Comparison of ENCODE assay signal across 13 cellular contexts in genomic region chr1:30471307-30471706, GRCh38.
"Had no signal": no experiment of that assay in that cellular context is flagged by ENCODE, and none has a peak within 500 bp of the region (broad histone marks: within the 10 kb centered on the region; RNA-seq: fewer than 3 reads in every experiment).

No MANE protein-coding gene starts in this region.

- H3K4me1 Mint-ChIP-seq: activated B cell treated with CpG ODN at 0.5 μM for 24 hours had no signal

- H3K27me3 Mint-ChIP-seq: dendritic cell treated with granulocyte-macrophage colony-stimulating factor and Interleukin-4, amounts not matched to agents 40 ng/mL and 50 ng/mL, for 4 days had no signal

- H3K9me3 Mint-ChIP-seq: activated B cell treated with CpG ODN at 0.5 μM for 24 hours; activated T-helper 2 cell treated with anti-CD3 and anti-CD28 coated beads, Interferon-gamma antibody, Interleukin-2, Interleukin-4, amounts not matched to agents 10 μg/mL and 5 μg/mL and 100 μg/mL, durations not matched to agents 14 hours and 24 hours and 36 hours; dendritic cell treated with granulocyte-macrophage colony-stimulating factor and Interleukin-4, amounts not matched to agents 40 ng/mL and 50 ng/mL, for 4 days; natural killer cell treated with Interleukin-12 subunit alpha and Interleukin-12 subunit beta and Interleukin-15 and Interleukin-18, amount 100 ng/mL, for 72 hours had no signal

- H3K36me3 Mint-ChIP-seq: natural killer cell treated with Interleukin-12 subunit alpha and Interleukin-12 subunit beta and Interleukin-15 and Interleukin-18, amount 100 ng/mL, for 72 hours had no signal

- ATAC-seq: natural killer cell treated with Interleukin-12 subunit alpha and Interleukin-12 subunit beta and Interleukin-15 and Interleukin-18, amount 100 ng/mL, for 72 hours had no signal

- H3K27ac Mint-ChIP-seq: activated B cell treated with CpG ODN at 0.5 μM for 24 hours; activated T-helper 2 cell treated with anti-CD3 and anti-CD28 coated beads, Interferon-gamma antibody, Interleukin-2, Interleukin-4, amounts not matched to agents 10 μg/mL and 5 μg/mL and 100 μg/mL, durations not matched to agents 14 hours and 24 hours and 36 hours; dendritic cell treated with granulocyte-macrophage colony-stimulating factor and Interleukin-4, amounts not matched to agents 40 ng/mL and 50 ng/mL, for 4 days; natural killer cell treated with Interleukin-12 subunit alpha and Interleukin-12 subunit beta and Interleukin-15 and Interleukin-18, amount 100 ng/mL, for 72 hours had no signal

- DNase-seq: activated B cell treated with CpG ODN at 0.5 μM for 24 hours; effector memory CD4-positive, alpha-beta T cell; foreskin melanocyte; kidney glomerular epithelial cell; mesenchymal stem cell; nucleus accumbens; stimulated activated CD4-positive, alpha-beta T cell treated with anti-CD3 and anti-CD28 coated beads, Interleukin-15, amount 100 ng/mL, for 24 hours; stimulated activated CD4-positive, alpha-beta T cell treated with anti-CD3 and anti-CD28 coated beads, Interleukin-4, amount 100 ng/mL, for 1 hour; stimulated activated naive CD4-positive, alpha-beta T cell; trophoblast cell had no signal

- H3K4me3 Mint-ChIP-seq: activated B cell treated with CpG ODN at 0.5 μM for 24 hours; dendritic cell treated with granulocyte-macrophage colony-stimulating factor and Interleukin-4, amounts not matched to agents 40 ng/mL and 50 ng/mL, for 4 days; natural killer cell treated with Interleukin-12 subunit alpha and Interleukin-12 subunit beta and Interleukin-15 and Interleukin-18, amount 100 ng/mL, for 72 hours had no signal
